Comparison of ENCODE assay signal across 8 cellular contexts in the genomic region with DNA sequence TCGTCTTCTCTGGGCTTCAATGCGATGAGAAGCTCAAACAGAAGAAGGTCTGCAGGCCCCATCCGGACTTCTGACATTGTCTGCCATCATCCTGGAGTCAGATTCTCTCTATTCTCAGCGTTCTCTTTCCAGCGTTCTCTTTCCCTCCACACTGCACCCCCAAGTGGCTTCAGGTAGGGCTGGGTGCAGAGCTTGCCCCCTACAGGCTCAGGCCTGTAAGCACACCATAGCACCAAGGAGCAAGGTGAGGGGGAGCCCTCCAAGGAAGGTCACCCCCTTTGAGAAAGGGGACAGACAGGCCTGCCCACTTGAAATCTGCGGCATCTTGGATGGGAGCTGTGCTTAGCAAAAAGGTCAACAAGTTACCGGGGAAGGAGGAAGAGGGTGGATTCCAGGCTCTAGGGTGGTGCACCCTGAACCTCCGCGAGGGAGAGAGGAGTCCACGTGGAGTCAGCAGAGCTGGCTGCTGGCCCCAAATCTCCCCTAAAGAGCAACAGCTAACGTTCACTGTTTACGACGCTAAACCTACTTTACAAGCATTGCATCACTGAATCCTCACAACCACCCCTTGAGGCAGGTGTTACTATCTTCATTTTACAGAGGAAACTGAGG. TPM values are rescaled to one million over a fixed set of nuclear protein-coding genes. Genes with fewer than 3 reads are reported as not detected.
DNase-seq lines count a peak whose midpoint lies in the region; FAIRE-seq and TF ChIP-seq lines count a peak whose summit lies in the region.

No MANE protein-coding gene starts in this region.

- TF ChIP-seq CTCF in ascending aorta (IDR thresholded peaks at IDR 0.05) (peak; percentile 75 to 92 (median 78)), kidney (IDR thresholded peaks at IDR 0.05; ENCODE audit: borderline replicate concordance, extremely low read depth, insufficient read depth) (peak; percentile 68), vagina (IDR thresholded peaks at IDR 0.05) (peak; percentile 54 to 88 (median 84))

- TF ChIP-seq RAD21 in Ishikawa (IDR thresholded peaks at IDR 0.05; ENCODE audit: low read depth): peak; percentile 68

- intact Hi-C loops in ascending aorta (cut with DNase I): loop anchor here (1.0 kb wide), 1 partner anchor 46 kb away; no protein-coding TSS in a partner anchor
- intact Hi-C loops in kidney (cut with DNase I): no loop called here
- intact Hi-C loops in vagina (cut with DNase I): no loop called here

- H3K27me3 ChIP-seq in ascending aorta (no peaks in the 10 kb centered on the region), vagina (no peaks in the 10 kb centered on the region)

- TF ChIP-seq POLR2A in vagina (IDR thresholded peaks at IDR 0.05): no peak

- H3K4me3 ChIP-seq in ascending aorta (no peak overlapping the region), kidney (ENCODE audit: low read length in 2 of 2) (no peak overlapping the region), vagina (no peak overlapping the region)

- H3K27ac ChIP-seq in ascending aorta (no peak overlapping the region), kidney (ENCODE audit: low read depth in 2 of 2, low read length in 2 of 2) (peak overlapping the region in 1 of 2 donors; percentile 44), vagina (peak overlapping the region; percentile 65)

- H3K9me3 ChIP-seq in ascending aorta (no peaks in the 10 kb centered on the region), kidney (ENCODE audit: control insufficient read depth in 1 of 2, low read length in 2 of 2) (no peaks in the 10 kb centered on the region), vagina (no peaks in the 10 kb centered on the region)

- peak overlapping the region in 1 of 2 donors; percentile 28 for H3K9ac ChIP-seq in kidney (ENCODE audit: low read length in 2 of 2)

- FAIRE-seq in kidney (lab: Jason Lieb, UNC): no peak
- FAIRE-seq in frontal cortex (lab: Jason Lieb, UNC): no peak

- TF ChIP-seq EP300 in Ishikawa (IDR thresholded peaks at IDR 0.05; ENCODE audit: borderline replicate concordance): no peak

- peaks cover 0 to 6% of the 10 kb centered on the region in 2 donors for H3K4me1 ChIP-seq in ascending aorta
- H3K4me1 ChIP-seq in kidney (ENCODE audit: control insufficient read depth in 1 of 2, insufficient read depth in 1 of 2, low read depth in 1 of 2, low read length in 2 of 2): peaks cover 13 to 20% of the 10 kb centered on the region in 2 donors
- H3K4me1 ChIP-seq in vagina: peaks cover 13% of the 10 kb centered on the region

- peaks cover 42 to 74% of the 10 kb centered on the region in 2 donors for H3K36me3 ChIP-seq in ascending aorta
- H3K36me3 ChIP-seq in kidney (ENCODE audit: control insufficient read depth in 1 of 2, insufficient read depth in 2 of 2, low read length in 2 of 2): peaks cover 37 to 60% of the 10 kb centered on the region in 2 donors
- peaks cover 0 to 77% of the 10 kb centered on the region in 2 donors for H3K36me3 ChIP-seq in vagina

- peak in 4 of 6 experiments; percentile 11 to 20 (median 14) for DNase-seq in stimulated activated naive CD4-positive, alpha-beta T cell (lab: John Stamatoyannopoulos, UW)
- no peak for DNase-seq in stimulated activated naive CD4-positive, alpha-beta T cell treated with Interleukin-2 at 50 U/mL for 16 hours (lab: John Stamatoyannopoulos, UW)
- DNase-seq in ascending aorta (ENCODE audit: low spot score in 2 of 2) (no peak), kidney (peak; percentile 54), vagina (ENCODE audit: extremely low spot score in 2 of 2) (no peak), NCI-H1092 treated with DMSO at 0.1 percent for 48 hours (lab: John Stamatoyannopoulos, UW) (no peak), frontal cortex (ENCODE audit: low spot score in 2 of 2) (no peak)

TF ChIP-seq in Ishikawa, 13 proteins besides CTCF, POLR2A, EP300 and RAD21:
- TF ChIP-seq YY1 (IDR thresholded peaks at IDR 0.05; ENCODE audit: low read depth): no peak
- TF ChIP-seq ZBTB7A (IDR thresholded peaks at IDR 0.05; ENCODE audit: low read depth): no peak
- TF ChIP-seq, protein P1, sequence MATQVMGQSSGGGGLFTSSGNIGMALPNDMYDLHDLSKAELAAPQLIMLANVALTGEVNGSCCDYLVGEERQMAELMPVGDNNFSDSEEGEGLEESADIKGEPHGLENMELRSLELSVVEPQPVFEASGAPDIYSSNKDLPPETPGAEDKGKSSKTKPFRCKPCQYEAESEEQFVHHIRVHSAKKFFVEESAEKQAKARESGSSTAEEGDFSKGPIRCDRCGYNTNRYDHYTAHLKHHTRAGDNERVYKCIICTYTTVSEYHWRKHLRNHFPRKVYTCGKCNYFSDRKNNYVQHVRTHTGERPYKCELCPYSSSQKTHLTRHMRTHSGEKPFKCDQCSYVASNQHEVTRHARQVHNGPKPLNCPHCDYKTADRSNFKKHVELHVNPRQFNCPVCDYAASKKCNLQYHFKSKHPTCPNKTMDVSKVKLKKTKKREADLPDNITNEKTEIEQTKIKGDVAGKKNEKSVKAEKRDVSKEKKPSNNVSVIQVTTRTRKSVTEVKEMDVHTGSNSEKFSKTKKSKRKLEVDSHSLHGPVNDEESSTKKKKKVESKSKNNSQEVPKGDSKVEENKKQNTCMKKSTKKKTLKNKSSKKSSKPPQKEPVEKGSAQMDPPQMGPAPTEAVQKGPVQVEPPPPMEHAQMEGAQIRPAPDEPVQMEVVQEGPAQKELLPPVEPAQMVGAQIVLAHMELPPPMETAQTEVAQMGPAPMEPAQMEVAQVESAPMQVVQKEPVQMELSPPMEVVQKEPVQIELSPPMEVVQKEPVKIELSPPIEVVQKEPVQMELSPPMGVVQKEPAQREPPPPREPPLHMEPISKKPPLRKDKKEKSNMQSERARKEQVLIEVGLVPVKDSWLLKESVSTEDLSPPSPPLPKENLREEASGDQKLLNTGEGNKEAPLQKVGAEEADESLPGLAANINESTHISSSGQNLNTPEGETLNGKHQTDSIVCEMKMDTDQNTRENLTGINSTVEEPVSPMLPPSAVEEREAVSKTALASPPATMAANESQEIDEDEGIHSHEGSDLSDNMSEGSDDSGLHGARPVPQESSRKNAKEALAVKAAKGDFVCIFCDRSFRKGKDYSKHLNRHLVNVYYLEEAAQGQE (IDR thresholded peaks at IDR 0.05; ENCODE audit: low read depth): no peak
- TF ChIP-seq FOXM1 (IDR thresholded peaks at IDR 0.05; ENCODE audit: borderline replicate concordance, low read depth): no peak
- TF ChIP-seq CREB1 (IDR thresholded peaks at IDR 0.05; ENCODE audit: low read depth): no peak
- TF ChIP-seq, protein P2, sequence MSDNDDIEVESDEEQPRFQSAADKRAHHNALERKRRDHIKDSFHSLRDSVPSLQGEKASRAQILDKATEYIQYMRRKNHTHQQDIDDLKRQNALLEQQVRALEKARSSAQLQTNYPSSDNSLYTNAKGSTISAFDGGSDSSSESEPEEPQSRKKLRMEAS (IDR thresholded peaks at IDR 0.05): no peak
- no peak for TF ChIP-seq NFIC (IDR thresholded peaks at IDR 0.05)
- no peak for TF ChIP-seq TEAD4 (IDR thresholded peaks at IDR 0.05)

RNA-seq across cellular contexts. Expression of a gene that starts 27.5 kb away (rescaled TPM):
- total RNA-seq in ascending aorta (2,056 TPM), kidney (1,327 TPM), vagina (3,069 TPM), frontal cortex (4.1 TPM)
- 27,893 TPM for polyA plus RNA-seq in kidney (ENCODE audit: insufficient read depth, low read depth, low replicate concordance)

RNA-seq across cellular contexts. Expression of a gene that starts 32.9 kb away (rescaled TPM):
- total RNA-seq in ascending aorta (54.6 TPM), kidney (132 TPM), vagina (92.6 TPM), frontal cortex (15.1 TPM)
- polyA plus RNA-seq in kidney (ENCODE audit: insufficient read depth, low read depth, low replicate concordance): 109 TPM

Comparison
In these comparisons a context has a peak if more than half of its experiments do, and no peak if none do; other contexts are left out.
1. DNase-seq: peak in stimulated activated naive CD4-positive, alpha-beta T cell (4 of 6) and kidney (single experiment); none in stimulated activated naive CD4-positive, alpha-beta T cell treated with Interleukin-2 at 50 U/mL for 16 hours (single experiment), ascending aorta (0 of 2), vagina (0 of 2), NCI-H1092 treated with DMSO at 0.1 percent for 48 hours (single experiment) and frontal cortex (0 of 2).
2. RNA of a gene that starts 27.5 kb away (total RNA-seq): 3,069 TPM in vagina (single experiment), 2,056 TPM in ascending aorta (single experiment) and 1,327 TPM in kidney (single experiment); 4.1 TPM in frontal cortex (single experiment); every median in the first group is over 100 times any median in the second.
3. Peak in every context shown above with its lines, with median percentiles within 50 percentile points of each other: CTCF ChIP-seq.